ENCODE assay signal across 1 cellular context in the genomic region with DNA sequence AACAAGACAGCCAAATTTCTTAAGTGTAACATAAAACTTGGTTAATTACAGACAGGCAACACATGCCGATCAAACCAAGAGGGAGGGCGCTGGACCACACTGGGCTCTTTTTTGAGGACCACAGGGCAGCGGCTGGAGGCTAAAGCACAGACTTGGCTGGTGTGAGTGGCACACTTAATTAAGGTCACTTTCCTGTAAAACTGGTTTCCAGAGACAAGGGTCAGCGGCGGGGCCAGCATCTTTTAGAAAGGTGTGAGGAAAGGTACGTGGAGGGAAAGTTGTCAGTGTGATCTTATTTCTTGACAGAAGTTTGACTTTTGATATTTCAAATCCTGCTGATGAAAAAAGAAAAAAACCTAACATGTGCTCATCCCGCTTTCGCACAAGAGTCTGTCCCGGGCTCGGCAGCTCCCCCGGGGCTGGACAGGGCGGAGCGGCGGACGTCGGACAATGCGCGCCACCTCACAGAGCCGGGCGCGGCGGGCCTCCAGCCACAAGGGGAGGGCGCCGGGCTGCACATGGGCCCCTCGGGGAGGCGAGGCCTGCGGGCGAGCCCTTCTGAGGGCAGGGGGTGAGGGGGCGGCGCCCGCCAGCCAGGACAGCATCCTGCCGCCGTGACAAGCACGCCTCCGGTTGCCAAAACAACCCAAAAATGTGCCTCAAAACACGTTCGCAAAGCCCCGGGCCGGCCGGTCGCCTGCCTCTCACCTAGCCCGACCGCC.
TF ChIP-seq lines count a peak whose summit lies in the region.

No MANE protein-coding gene starts in this region.

TF ChIP-seq in K562, 482 proteins besides CTCF, POLR2A, EP300 and RAD21 (continued from another document and continues in another):
- TF ChIP-seq MAZ (CRISPR knock-in tag; conservative IDR thresholded peaks at IDR 0.05 in 1 of 2, IDR thresholded peaks at IDR 0.05 in 1 of 2) (peak; percentile 18 to 20; a peak in 2 of 4 replicates), ZFPM2 (CRISPR knock-in tag; IDR thresholded peaks at IDR 0.05) (no peak), MTA1 (IDR thresholded peaks at IDR 0.05; ENCODE audit: borderline replicate concordance) (no peak), RB1 (IDR thresholded peaks at IDR 0.05; ENCODE audit: low read depth) (0 out of 2 replicates have a peak, but pooled peaks have one; percentile 11), RNF2 (IDR thresholded peaks at IDR 0.05) (no peak), TCFL5 (CRISPR knock-in tag; conservative IDR thresholded peaks at IDR 0.05) (no peak), TRIM28 (IDR thresholded peaks at IDR 0.05) (no peak), SOX6 (IDR thresholded peaks at IDR 0.05) (0 out of 2 replicates have a peak, but pooled peaks have one; percentile 17), FOXA3 (CRISPR knock-in tag; conservative IDR thresholded peaks at IDR 0.05 in 1 of 2, IDR thresholded peaks at IDR 0.05 in 1 of 2) (no peak), ASH1L (IDR thresholded peaks at IDR 0.05; ENCODE audit: borderline replicate concordance, low read depth, partially characterized antibody) (no peak), HNRNPL (IDR thresholded peaks at IDR 0.05; ENCODE audit: low read depth, low read length) (peak; percentile 48; the same call in 1 of the 2 replicates), RBM14 (IDR thresholded peaks at IDR 0.05; ENCODE audit: borderline replicate concordance, insufficient read depth, low read depth, low read length) (no peak), ZKSCAN1 (IDR thresholded peaks at IDR 0.05; ENCODE audit: low read depth, low read length) (no peak), GABPA (tag; conservative IDR thresholded peaks at IDR 0.05; ENCODE audit: low read depth) (0 out of 2 replicates have a peak, but pooled peaks have one; percentile 3), HOXB6 (CRISPR knock-in tag; IDR thresholded peaks at IDR 0.05; ENCODE audit: borderline replicate concordance) (no peak), TAF7 (tag; IDR thresholded peaks at IDR 0.05) (no peak), RBM25 (IDR thresholded peaks at IDR 0.05; ENCODE audit: low read depth, low read length, severe bottlenecking) (no peak), SMARCE1 (IDR thresholded peaks at IDR 0.05) (no peak), CHCHD3 (CRISPR knock-in tag; IDR thresholded peaks at IDR 0.05) (no peak), CHD2 (IDR thresholded peaks at IDR 0.05; ENCODE audit: low read depth, low read length) (no peak), MYC (IDR thresholded peaks at IDR 0.05; ENCODE audit: low read depth, low read length) (peak; percentile 34), MYC (CRISPR knock-in tag; IDR thresholded peaks at IDR 0.05; ENCODE audit: borderline replicate concordance, low read depth) (no peak), BCL6 (CRISPR knock-in tag; IDR thresholded peaks at IDR 0.05) (no peak), ZNF140 (CRISPR knock-in tag; IDR thresholded peaks at IDR 0.05) (no peak), FOXA1 (IDR thresholded peaks at IDR 0.05; ENCODE audit: borderline replicate concordance) (no peak), ZNF124 (CRISPR knock-in tag; IDR thresholded peaks at IDR 0.05) (no peak), RBM22 (IDR thresholded peaks at IDR 0.05; ENCODE audit: low read depth, low read length, poor library complexity, severe bottlenecking) (peak; percentile 2), BDP1 (IDR thresholded peaks at IDR 0.05; ENCODE audit: insufficient read depth, insufficient read length) (no peak), PCBP2 (IDR thresholded peaks at IDR 0.05; ENCODE audit: low read depth, low read length, poor library complexity, severe bottlenecking) (no peak), GABPB1 (CRISPR knock-in tag; IDR thresholded peaks at IDR 0.05) (no peak), MTA3 (IDR thresholded peaks at IDR 0.05; ENCODE audit: borderline replicate concordance) (no peak), FIP1L1 (IDR thresholded peaks at IDR 0.05; ENCODE audit: low read depth, low read length, poor library complexity, severe bottlenecking) (peak; percentile 47), KLF13 (tag; IDR thresholded peaks at IDR 0.05; ENCODE audit: borderline replicate concordance, low read depth) (peak; percentile 53; the same call in 1 of the 2 replicates), ZNF282 (CRISPR knock-in tag; IDR thresholded peaks at IDR 0.05) (no peak), KDM5B (IDR thresholded peaks at IDR 0.05; ENCODE audit: insufficient replicate concordance, low read depth, low read length) (no peak), RBM34 (IDR thresholded peaks at IDR 0.05; ENCODE audit: borderline replicate concordance, insufficient read depth, low read length) (no peak), PYGO2 (tag; IDR thresholded peaks at IDR 0.05) (no peak), SMAD3 (CRISPR knock-in tag; conservative IDR thresholded peaks at IDR 0.05) (no peak), ZNF224 (CRISPR knock-in tag; IDR thresholded peaks at IDR 0.05) (no peak), ZNF274 (IDR thresholded peaks at IDR 0.05; ENCODE audit: borderline replicate concordance, low read depth, low read length) (no peak)
- TF ChIP-seq, protein P1, sequence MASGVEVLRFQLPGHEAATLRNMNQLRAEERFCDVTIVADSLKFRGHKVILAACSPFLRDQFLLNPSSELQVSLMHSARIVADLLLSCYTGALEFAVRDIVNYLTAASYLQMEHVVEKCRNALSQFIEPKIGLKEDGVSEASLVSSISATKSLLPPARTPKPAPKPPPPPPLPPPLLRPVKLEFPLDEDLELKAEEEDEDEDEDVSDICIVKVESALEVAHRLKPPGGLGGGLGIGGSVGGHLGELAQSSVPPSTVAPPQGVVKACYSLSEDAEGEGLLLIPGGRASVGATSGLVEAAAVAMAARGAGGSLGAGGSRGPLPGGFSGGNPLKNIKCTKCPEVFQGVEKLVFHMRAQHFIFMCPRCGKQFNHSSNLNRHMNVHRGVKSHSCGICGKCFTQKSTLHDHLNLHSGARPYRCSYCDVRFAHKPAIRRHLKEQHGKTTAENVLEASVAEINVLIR (CRISPR knock-in tag; IDR thresholded peaks at IDR 0.05), result no peak
- TF ChIP-seq, protein P2, sequence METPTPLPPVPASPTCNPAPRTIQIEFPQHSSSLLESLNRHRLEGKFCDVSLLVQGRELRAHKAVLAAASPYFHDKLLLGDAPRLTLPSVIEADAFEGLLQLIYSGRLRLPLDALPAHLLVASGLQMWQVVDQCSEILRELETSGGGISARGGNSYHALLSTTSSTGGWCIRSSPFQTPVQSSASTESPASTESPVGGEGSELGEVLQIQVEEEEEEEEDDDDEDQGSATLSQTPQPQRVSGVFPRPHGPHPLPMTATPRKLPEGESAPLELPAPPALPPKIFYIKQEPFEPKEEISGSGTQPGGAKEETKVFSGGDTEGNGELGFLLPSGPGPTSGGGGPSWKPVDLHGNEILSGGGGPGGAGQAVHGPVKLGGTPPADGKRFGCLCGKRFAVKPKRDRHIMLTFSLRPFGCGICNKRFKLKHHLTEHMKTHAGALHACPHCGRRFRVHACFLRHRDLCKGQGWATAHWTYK (CRISPR knock-in tag; IDR thresholded peaks at IDR 0.05), result 0 out of 2 replicates have a peak, but pooled peaks have one; percentile 55
- TF ChIP-seq, protein P3, sequence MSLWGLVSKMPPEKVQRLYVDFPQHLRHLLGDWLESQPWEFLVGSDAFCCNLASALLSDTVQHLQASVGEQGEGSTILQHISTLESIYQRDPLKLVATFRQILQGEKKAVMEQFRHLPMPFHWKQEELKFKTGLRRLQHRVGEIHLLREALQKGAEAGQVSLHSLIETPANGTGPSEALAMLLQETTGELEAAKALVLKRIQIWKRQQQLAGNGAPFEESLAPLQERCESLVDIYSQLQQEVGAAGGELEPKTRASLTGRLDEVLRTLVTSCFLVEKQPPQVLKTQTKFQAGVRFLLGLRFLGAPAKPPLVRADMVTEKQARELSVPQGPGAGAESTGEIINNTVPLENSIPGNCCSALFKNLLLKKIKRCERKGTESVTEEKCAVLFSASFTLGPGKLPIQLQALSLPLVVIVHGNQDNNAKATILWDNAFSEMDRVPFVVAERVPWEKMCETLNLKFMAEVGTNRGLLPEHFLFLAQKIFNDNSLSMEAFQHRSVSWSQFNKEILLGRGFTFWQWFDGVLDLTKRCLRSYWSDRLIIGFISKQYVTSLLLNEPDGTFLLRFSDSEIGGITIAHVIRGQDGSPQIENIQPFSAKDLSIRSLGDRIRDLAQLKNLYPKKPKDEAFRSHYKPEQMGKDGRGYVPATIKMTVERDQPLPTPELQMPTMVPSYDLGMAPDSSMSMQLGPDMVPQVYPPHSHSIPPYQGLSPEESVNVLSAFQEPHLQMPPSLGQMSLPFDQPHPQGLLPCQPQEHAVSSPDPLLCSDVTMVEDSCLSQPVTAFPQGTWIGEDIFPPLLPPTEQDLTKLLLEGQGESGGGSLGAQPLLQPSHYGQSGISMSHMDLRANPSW (CRISPR knock-in tag; IDR thresholded peaks at IDR 0.05), result peak; percentile 75; the same call in 1 of the 2 replicates
- TF ChIP-seq, protein P4, sequence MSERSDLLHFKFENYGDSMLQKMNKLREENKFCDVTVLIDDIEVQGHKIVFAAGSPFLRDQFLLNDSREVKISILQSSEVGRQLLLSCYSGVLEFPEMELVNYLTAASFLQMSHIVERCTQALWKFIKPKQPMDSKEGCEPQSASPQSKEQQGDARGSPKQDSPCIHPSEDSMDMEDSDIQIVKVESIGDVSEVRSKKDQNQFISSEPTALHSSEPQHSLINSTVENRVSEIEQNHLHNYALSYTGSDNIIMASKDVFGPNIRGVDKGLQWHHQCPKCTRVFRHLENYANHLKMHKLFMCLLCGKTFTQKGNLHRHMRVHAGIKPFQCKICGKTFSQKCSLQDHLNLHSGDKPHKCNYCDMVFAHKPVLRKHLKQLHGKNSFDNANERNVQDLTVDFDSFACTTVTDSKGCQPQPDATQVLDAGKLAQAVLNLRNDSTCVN (CRISPR knock-in tag; IDR thresholded peaks at IDR 0.05), result no peak
- TF ChIP-seq, protein P5, sequence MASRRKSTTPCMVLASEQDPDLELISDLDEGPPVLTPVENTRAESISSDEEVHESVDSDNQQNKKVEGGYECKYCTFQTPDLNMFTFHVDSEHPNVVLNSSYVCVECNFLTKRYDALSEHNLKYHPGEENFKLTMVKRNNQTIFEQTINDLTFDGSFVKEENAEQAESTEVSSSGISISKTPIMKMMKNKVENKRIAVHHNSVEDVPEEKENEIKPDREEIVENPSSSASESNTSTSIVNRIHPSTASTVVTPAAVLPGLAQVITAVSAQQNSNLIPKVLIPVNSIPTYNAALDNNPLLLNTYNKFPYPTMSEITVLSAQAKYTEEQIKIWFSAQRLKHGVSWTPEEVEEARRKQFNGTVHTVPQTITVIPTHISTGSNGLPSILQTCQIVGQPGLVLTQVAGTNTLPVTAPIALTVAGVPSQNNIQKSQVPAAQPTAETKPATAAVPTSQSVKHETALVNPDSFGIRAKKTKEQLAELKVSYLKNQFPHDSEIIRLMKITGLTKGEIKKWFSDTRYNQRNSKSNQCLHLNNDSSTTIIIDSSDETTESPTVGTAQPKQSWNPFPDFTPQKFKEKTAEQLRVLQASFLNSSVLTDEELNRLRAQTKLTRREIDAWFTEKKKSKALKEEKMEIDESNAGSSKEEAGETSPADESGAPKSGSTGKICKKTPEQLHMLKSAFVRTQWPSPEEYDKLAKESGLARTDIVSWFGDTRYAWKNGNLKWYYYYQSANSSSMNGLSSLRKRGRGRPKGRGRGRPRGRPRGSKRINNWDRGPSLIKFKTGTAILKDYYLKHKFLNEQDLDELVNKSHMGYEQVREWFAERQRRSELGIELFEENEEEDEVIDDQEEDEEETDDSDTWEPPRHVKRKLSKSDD (conservative IDR thresholded peaks at IDR 0.05; ENCODE audit: low read length), result no peak
- TF ChIP-seq, protein P6, sequence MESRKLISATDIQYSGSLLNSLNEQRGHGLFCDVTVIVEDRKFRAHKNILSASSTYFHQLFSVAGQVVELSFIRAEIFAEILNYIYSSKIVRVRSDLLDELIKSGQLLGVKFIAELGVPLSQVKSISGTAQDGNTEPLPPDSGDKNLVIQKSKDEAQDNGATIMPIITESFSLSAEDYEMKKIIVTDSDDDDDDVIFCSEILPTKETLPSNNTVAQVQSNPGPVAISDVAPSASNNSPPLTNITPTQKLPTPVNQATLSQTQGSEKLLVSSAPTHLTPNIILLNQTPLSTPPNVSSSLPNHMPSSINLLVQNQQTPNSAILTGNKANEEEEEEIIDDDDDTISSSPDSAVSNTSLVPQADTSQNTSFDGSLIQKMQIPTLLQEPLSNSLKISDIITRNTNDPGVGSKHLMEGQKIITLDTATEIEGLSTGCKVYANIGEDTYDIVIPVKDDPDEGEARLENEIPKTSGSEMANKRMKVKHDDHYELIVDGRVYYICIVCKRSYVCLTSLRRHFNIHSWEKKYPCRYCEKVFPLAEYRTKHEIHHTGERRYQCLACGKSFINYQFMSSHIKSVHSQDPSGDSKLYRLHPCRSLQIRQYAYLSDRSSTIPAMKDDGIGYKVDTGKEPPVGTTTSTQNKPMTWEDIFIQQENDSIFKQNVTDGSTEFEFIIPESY (CRISPR knock-in tag; IDR thresholded peaks at IDR 0.05), result peak; percentile 99
- TF ChIP-seq, protein P7, sequence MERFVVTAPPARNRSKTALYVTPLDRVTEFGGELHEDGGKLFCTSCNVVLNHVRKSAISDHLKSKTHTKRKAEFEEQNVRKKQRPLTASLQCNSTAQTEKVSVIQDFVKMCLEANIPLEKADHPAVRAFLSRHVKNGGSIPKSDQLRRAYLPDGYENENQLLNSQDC (CRISPR knock-in tag; IDR thresholded peaks at IDR 0.05), result no peak
- TF ChIP-seq, protein P8, sequence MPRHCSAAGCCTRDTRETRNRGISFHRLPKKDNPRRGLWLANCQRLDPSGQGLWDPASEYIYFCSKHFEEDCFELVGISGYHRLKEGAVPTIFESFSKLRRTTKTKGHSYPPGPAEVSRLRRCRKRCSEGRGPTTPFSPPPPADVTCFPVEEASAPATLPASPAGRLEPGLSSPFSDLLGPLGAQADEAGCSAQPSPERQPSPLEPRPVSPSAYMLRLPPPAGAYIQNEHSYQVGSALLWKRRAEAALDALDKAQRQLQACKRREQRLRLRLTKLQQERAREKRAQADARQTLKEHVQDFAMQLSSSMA (CRISPR knock-in tag; IDR thresholded peaks at IDR 0.05), result no peak
- TF ChIP-seq, protein P9, sequence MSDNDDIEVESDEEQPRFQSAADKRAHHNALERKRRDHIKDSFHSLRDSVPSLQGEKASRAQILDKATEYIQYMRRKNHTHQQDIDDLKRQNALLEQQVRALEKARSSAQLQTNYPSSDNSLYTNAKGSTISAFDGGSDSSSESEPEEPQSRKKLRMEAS (CRISPR knock-in tag; IDR thresholded peaks at IDR 0.05), result peak; percentile 62
- TF ChIP-seq, protein P10, sequence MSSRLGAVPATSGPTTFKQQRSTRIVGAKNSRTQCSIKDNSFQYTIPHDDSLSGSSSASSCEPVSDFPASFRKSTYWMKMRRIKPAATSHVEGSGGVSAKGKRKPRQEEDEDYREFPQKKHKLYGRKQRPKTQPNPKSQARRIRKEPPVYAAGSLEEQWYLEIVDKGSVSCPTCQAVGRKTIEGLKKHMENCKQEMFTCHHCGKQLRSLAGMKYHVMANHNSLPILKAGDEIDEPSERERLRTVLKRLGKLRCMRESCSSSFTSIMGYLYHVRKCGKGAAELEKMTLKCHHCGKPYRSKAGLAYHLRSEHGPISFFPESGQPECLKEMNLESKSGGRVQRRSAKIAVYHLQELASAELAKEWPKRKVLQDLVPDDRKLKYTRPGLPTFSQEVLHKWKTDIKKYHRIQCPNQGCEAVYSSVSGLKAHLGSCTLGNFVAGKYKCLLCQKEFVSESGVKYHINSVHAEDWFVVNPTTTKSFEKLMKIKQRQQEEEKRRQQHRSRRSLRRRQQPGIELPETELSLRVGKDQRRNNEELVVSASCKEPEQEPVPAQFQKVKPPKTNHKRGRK (tag; IDR thresholded peaks at IDR 0.05), result no peak
